10 cellular contexts compared by ENCODE assay signal in genomic region chr14:87049886-87050820, GRCh38.
DNase-seq lines count a peak whose midpoint lies in the region; ATAC-seq and TF ChIP-seq lines count a peak whose summit lies in the region.
"Had no signal": no experiment of that assay in that cellular context is flagged by ENCODE, and none has a peak within 500 bp of the region (broad histone marks: within the 10 kb centered on the region; RNA-seq: fewer than 3 reads in every experiment).

No MANE protein-coding gene starts in this region.

- DNase-seq in AG08396 (ENCODE audit: low spot score): peak; percentile 43
- DNase-seq in GM23338 (ENCODE audit: low spot score): peak; percentile 78
- peak; percentile 91 for DNase-seq in NCI-H69 (lab: John Stamatoyannopoulos, UW)
- peak; percentile 45 for DNase-seq in fibroblast of mammary gland (ENCODE audit: low read depth)
- DNase-seq in stimulated activated naive CD4-positive, alpha-beta T cell treated with Interleukin-2 at 50 U/mL for 16 hours (lab: John Stamatoyannopoulos, UW): no peak
- no peak for DNase-seq in germinal center (ENCODE audit: low spot score)
- DNase-seq in psoas muscle: no peak

- peak; percentile 70 to 86 for TF ChIP-seq CTCF in GM23338 (conservative IDR thresholded peaks at IDR 0.05; ENCODE audit: low read depth in 2 of 2)
- TF ChIP-seq CTCF in fibroblast of mammary gland (conservative IDR thresholded peaks at IDR 0.05; ENCODE audit: control insufficient read depth, insufficient read depth, low read depth, low read length): peak; percentile 55
- no peak for TF ChIP-seq CTCF in psoas muscle (IDR thresholded peaks at IDR 0.05)

- no peaks in the 10 kb centered on the region for H3K79me2 ChIP-seq in GM23338 (replicated peaks; ENCODE audit: insufficient read depth)

- H3K4me2 ChIP-seq in GM23338: no peak overlapping the region

- H3K4me1 ChIP-seq in GM23338 (ENCODE audit: insufficient read depth): peaks cover 5% of the 10 kb centered on the region; the same call in 1 of the 2 replicates
- H3K4me1 ChIP-seq in psoas muscle: no peaks in the 10 kb centered on the region
- H3K4me1 ChIP-seq: adrenal gland, HAP-1 had no signal

- H3K9me3 ChIP-seq in psoas muscle: no peaks in the 10 kb centered on the region
- H3K9me3 ChIP-seq: adrenal gland, HAP-1 had no signal

- no peak overlapping the region for H2AFZ ChIP-seq in GM23338

- H3K36me3 Mint-ChIP-seq in GM23338 (ENCODE audit: low read depth): no peaks in the 10 kb centered on the region

- H3F3A ChIP-seq in GM23338 (replicated peaks; ENCODE audit: low read depth): no peaks in the 10 kb centered on the region

- H3K36me3 ChIP-seq in GM23338 (ENCODE audit: insufficient read depth): no peaks in the 10 kb centered on the region
- no peaks in the 10 kb centered on the region for H3K36me3 ChIP-seq in psoas muscle (ENCODE audit: insufficient read depth in 1 of 2, low read depth in 1 of 2)
- H3K36me3 ChIP-seq: adrenal gland, HAP-1 had no signal

- H3K4me3 Mint-ChIP-seq in GM23338: no peak overlapping the region

- WGBS in psoas muscle, 3 donors: 16 to 33% (median 30%) methylated on average over 2 of the region's 2 CpGs

- H3K27ac ChIP-seq in GM23338 (ENCODE audit: low read depth): no peak overlapping the region
- no peak overlapping the region for H3K27ac ChIP-seq in psoas muscle
- H3K27ac ChIP-seq: adrenal gland had no signal

- H3K9me3 Mint-ChIP-seq in GM23338: no peaks in the 10 kb centered on the region

- H4K20me1 ChIP-seq in GM23338 (replicated peaks; ENCODE audit: insufficient read depth): no peaks in the 10 kb centered on the region

- H3K4me1 Mint-ChIP-seq in GM23338: peaks cover 7% of the 10 kb centered on the region; the same call in 2 of the 3 replicates

- no peaks in the 10 kb centered on the region for H3K9me2 ChIP-seq in GM23338 (ENCODE audit: insufficient read depth)

- no peaks in the 10 kb centered on the region for H3K27me3 Mint-ChIP-seq in GM23338 (ENCODE audit: insufficient read depth, low read depth, poor library complexity)

- H3K27ac Mint-ChIP-seq in GM23338: no peak overlapping the region

- H3K27me3 ChIP-seq in GM23338 (ENCODE audit: insufficient read depth): no peaks in the 10 kb centered on the region
- no peaks in the 10 kb centered on the region for H3K27me3 ChIP-seq in psoas muscle (ENCODE audit: insufficient read depth in 3 of 3, low read length in 2 of 3)
- H3K27me3 ChIP-seq: adrenal gland had no signal

- ATAC-seq in GM23338 (peak; percentile 89), GM18858 (IDR thresholded peaks at IDR 0.05; ENCODE audit: unreplicated experiment) (no peak), psoas muscle (no peak)

- intact Hi-C loops in psoas muscle (cut with DNase I): no loop called here

- no peak overlapping the region for H3K4me3 ChIP-seq in GM23338
- H3K4me3 ChIP-seq in fibroblast of mammary gland (ENCODE audit: control insufficient read depth, low read depth, low read length): no peak overlapping the region
- H3K4me3 ChIP-seq in psoas muscle: no peak overlapping the region
- H3K4me3 ChIP-seq: adrenal gland, HAP-1 had no signal

TF ChIP-seq in GM23338, 12 proteins besides CTCF, POLR2A, EP300 and RAD21:
- TF ChIP-seq NANOG (IDR thresholded peaks at IDR 0.05; ENCODE audit: borderline replicate concordance) (no peak), ZNF331 (CRISPR knock-in tag; IDR thresholded peaks at IDR 0.05; ENCODE audit: low read depth) (no peak), POLR2AphosphoS5 (IDR thresholded peaks at IDR 0.05; ENCODE audit: low read depth) (no peak), CREB1 (CRISPR knock-in tag; IDR thresholded peaks at IDR 0.05; ENCODE audit: low read depth) (no peak), REST (IDR thresholded peaks at IDR 0.05; ENCODE audit: unreplicated experiment) (no peak)

Comparison
In these comparisons a context has a peak if more than half of its experiments do, and no peak if none do; other contexts are left out.
1. DNase-seq: peak in AG08396 (single experiment), GM23338 (single experiment), NCI-H69 (single experiment) and fibroblast of mammary gland (single experiment); none in stimulated activated naive CD4-positive, alpha-beta T cell treated with Interleukin-2 at 50 U/mL for 16 hours (single experiment), germinal center (single experiment) and psoas muscle (0 of 2).